In genomic region chr11:114367244-114367957, GRCh38 we compare ENCODE assay signal across 24 cellular contexts. TPM values are rescaled to one million over a fixed set of nuclear protein-coding genes. Genes with fewer than 3 reads are reported as not detected.
A peak's percentile ranks its signal among the peaks of the same experiment; 100 is the strongest.
DNase-seq lines count a peak whose midpoint lies in the region; ATAC-seq and TF ChIP-seq lines count a peak whose summit lies in the region.
"Had no signal": no experiment of that assay in that cellular context is flagged by ENCODE, and none has a peak within 500 bp of the region (broad histone marks: within the 10 kb centered on the region; RNA-seq: fewer than 3 reads in every experiment).

No MANE protein-coding gene starts in this region.

- DNase-seq in AG10803 (ENCODE audit: low read depth) (no peak), PC-9 (no peak), chondrocyte (ENCODE audit: low spot score) (no peak), osteoblast (ENCODE audit: insufficient read length, low spot score, missing footprints) (no peak), dedifferentiated amniotic fluid mesenchymal stem cell (ENCODE audit: extremely low spot score) (no peak), left ventricle myocardium superior (no peak)
- DNase-seq in activated naive CD8-positive, alpha-beta T cell treated with anti-CD3 and anti-CD28 coated beads, Interleukin-2, amount 50 U/mL, for 24 hours, result no peak
- DNase-seq: activated B cell treated with CpG ODN at 0.5 μM for 24 hours; activated T-cell treated with anti-CD3 and anti-CD28 coated beads, Interleukin-2, amount 50 U/mL, for 4 hours; CD8-positive, alpha-beta T cell; Kasumi-1; NCI-H1092 treated with DMSO at 0.1 percent for 48 hours; NCI-H2081; NCI-H510A; nephron progenitor cell; psoas muscle; SHP77; stimulated activated CD4-positive, alpha-beta T cell treated with anti-CD3 and anti-CD28 coated beads, Interleukin-12 subunit alpha, Interleukin-12 subunit beta, amount 100 ng/mL, for 4 hours; stimulated activated CD8-positive, alpha-beta memory T cell treated with anti-CD3 and anti-CD28 coated beads, Interleukin-4, amount 100 ng/mL, for 48 hours had no signal

- H3K9me3 ChIP-seq in PC-9 (ENCODE audit: insufficient read depth, low read depth) (no peaks in the 10 kb centered on the region), osteoblast (ENCODE audit: low read depth, low read length) (no peaks in the 10 kb centered on the region)
- H3K9me3 ChIP-seq: breast epithelium, psoas muscle had no signal

- TF ChIP-seq CTCF in AG10803 (conservative IDR thresholded peaks at IDR 0.05; ENCODE audit: low read length) (no peak), PC-9 (conservative IDR thresholded peaks at IDR 0.05) (no peak), chondrocyte (IDR thresholded peaks at IDR 0.05) (no peak), osteoblast (IDR thresholded peaks at IDR 0.05; ENCODE audit: extremely low read depth, low read depth, low read length) (no peak)

- no peaks in the 10 kb centered on the region for H3K9me2 ChIP-seq in PC-9 (ENCODE audit: insufficient read depth)

- H3K4me1 Mint-ChIP-seq in chondrocyte (ENCODE audit: low read depth), result peaks cover 27% of the 10 kb centered on the region
- H3K4me1 Mint-ChIP-seq in activated naive CD8-positive, alpha-beta T cell treated with anti-CD3 and anti-CD28 coated beads, Interleukin-2, amount 50 U/mL, for 24 hours, result no peaks in the 10 kb centered on the region
- H3K4me1 Mint-ChIP-seq: activated B cell treated with CpG ODN at 0.5 μM for 24 hours; activated naive CD4-positive, alpha-beta T cell treated with anti-CD3 and anti-CD28 coated beads, Interleukin-2, amount 50 U/mL, for 24 hours; nephron progenitor cell had no signal

- H3K4me2 ChIP-seq in PC-9 (peak overlapping the region; percentile 47), osteoblast (ENCODE audit: insufficient read depth, low read length) (peak overlapping the region; percentile 74)

- H3K36me3 ChIP-seq in PC-9 (ENCODE audit: low read depth) (no peaks in the 10 kb centered on the region), osteoblast (ENCODE audit: insufficient read depth, low read length) (no peaks in the 10 kb centered on the region)
- H3K36me3 ChIP-seq: breast epithelium had no signal

- H3K4me1 ChIP-seq in PC-9 (replicated peaks; ENCODE audit: insufficient read depth) (0 out of 2 replicates have a peak, but pooled peaks cover 6% of the 10 kb centered on the region), osteoblast (ENCODE audit: insufficient read depth, low read length) (peaks cover 21% of the 10 kb centered on the region)
- H3K4me1 ChIP-seq: breast epithelium, psoas muscle had no signal

- H3F3A ChIP-seq in PC-9 (ENCODE audit: insufficient read depth, low read depth), result no peaks in the 10 kb centered on the region

- H3K36me3 Mint-ChIP-seq in chondrocyte (ENCODE audit: low read depth), result no peaks in the 10 kb centered on the region
- no peaks in the 10 kb centered on the region for H3K36me3 Mint-ChIP-seq in activated naive CD8-positive, alpha-beta T cell treated with anti-CD3 and anti-CD28 coated beads, Interleukin-2, amount 50 U/mL, for 24 hours (ENCODE audit: low read depth)
- H3K36me3 Mint-ChIP-seq: activated naive CD4-positive, alpha-beta T cell treated with anti-CD3 and anti-CD28 coated beads, Interleukin-2, amount 50 U/mL, for 24 hours; CD8-positive, alpha-beta T cell had no signal

- ATAC-seq in left ventricle myocardium superior, result no peak
- ATAC-seq in activated naive CD8-positive, alpha-beta T cell treated with anti-CD3 and anti-CD28 coated beads, Interleukin-2, amount 50 U/mL, for 24 hours, result no peak
- ATAC-seq in GM21576 (IDR thresholded peaks at IDR 0.05; ENCODE audit: unreplicated experiment), result no peak
- ATAC-seq: activated T-cell treated with anti-CD3 and anti-CD28 coated beads, Interleukin-2, amount 50 U/mL, for 4 hours; CD8-positive, alpha-beta T cell; psoas muscle had no signal

- POLR2A ChIA-PET in PC-9 (lab: Charles Lee; ENCODE audit: unreplicated experiment), result no interaction called here

- no TSS peak for BruUV-seq in PC-9 (replicated peaks; lab: Mats Ljungman, UMichigan)

- H3K9me3 Mint-ChIP-seq in chondrocyte (ENCODE audit: low read depth), result no peaks in the 10 kb centered on the region
- no peaks in the 10 kb centered on the region for H3K9me3 Mint-ChIP-seq in activated naive CD8-positive, alpha-beta T cell treated with anti-CD3 and anti-CD28 coated beads, Interleukin-2, amount 50 U/mL, for 24 hours
- H3K9me3 Mint-ChIP-seq: activated B cell treated with CpG ODN at 0.5 μM for 24 hours; activated naive CD4-positive, alpha-beta T cell treated with anti-CD3 and anti-CD28 coated beads, Interleukin-2, amount 50 U/mL, for 24 hours; activated T-cell treated with anti-CD3 and anti-CD28 coated beads, Interleukin-2, amount 50 U/mL, for 4 hours; CD8-positive, alpha-beta T cell; nephron progenitor cell; T-helper 1 cell treated with Interleukin-12 subunit alpha and Interleukin-12 subunit beta and Interleukin-4 antibody, amounts not matched to agents 30 μg/mL and 1 μg/mL, for 36 hours had no signal

- CTCF ChIA-PET in PC-9 (lab: Charles Lee), result no interaction called here

- H2AFZ ChIP-seq in PC-9, result no peak overlapping the region
- peak overlapping the region; percentile 61 for H2AFZ ChIP-seq in osteoblast (ENCODE audit: low read length)

- H3K4me3 ChIP-seq in AG10803 (ENCODE audit: low read length) (peak overlapping the region; percentile 21), PC-9 (no peak overlapping the region), osteoblast (ENCODE audit: insufficient read depth, low read length) (peak overlapping the region; percentile 5)
- H3K4me3 ChIP-seq: breast epithelium, psoas muscle had no signal

- peak overlapping the region; percentile 95 for H3K27ac Mint-ChIP-seq in chondrocyte (ENCODE audit: unreplicated experiment)
- H3K27ac Mint-ChIP-seq in activated naive CD8-positive, alpha-beta T cell treated with anti-CD3 and anti-CD28 coated beads, Interleukin-2, amount 50 U/mL, for 24 hours, result no peak overlapping the region
- H3K27ac Mint-ChIP-seq: activated B cell treated with CpG ODN at 0.5 μM for 24 hours; activated naive CD4-positive, alpha-beta T cell treated with anti-CD3 and anti-CD28 coated beads, Interleukin-2, amount 50 U/mL, for 24 hours; CD8-positive, alpha-beta T cell; nephron progenitor cell; T-helper 1 cell treated with Interleukin-12 subunit alpha and Interleukin-12 subunit beta and Interleukin-4 antibody, amounts not matched to agents 30 μg/mL and 1 μg/mL, for 36 hours had no signal

- intact Hi-C loops in PC-9 (cut with micrococcal nuclease; ENCODE audit: unreplicated experiment) (loop anchor here (1.0 kb wide), 1 partner anchor 8 kb away; no protein-coding TSS in a partner anchor), left ventricle myocardium superior (cut with micrococcal nuclease) (no loop called here)

- H4K20me1 ChIP-seq in PC-9 (ENCODE audit: insufficient read depth) (no peaks in the 10 kb centered on the region), osteoblast (ENCODE audit: insufficient read depth, low read length) (no peaks in the 10 kb centered on the region)

- no peaks in the 10 kb centered on the region for H3K27me3 ChIP-seq in PC-9 (ENCODE audit: insufficient read depth, low read depth)
- H3K27me3 ChIP-seq in osteoblast (ENCODE audit: insufficient read depth, low read length), result no peaks in the 10 kb centered on the region
- H3K27me3 ChIP-seq: foreskin keratinocyte had no signal

- no peaks in the 10 kb centered on the region for H3K27me3 Mint-ChIP-seq in chondrocyte (ENCODE audit: low read depth)
- peaks cover 8% of the 10 kb centered on the region for H3K27me3 Mint-ChIP-seq in activated naive CD8-positive, alpha-beta T cell treated with anti-CD3 and anti-CD28 coated beads, Interleukin-2, amount 50 U/mL, for 24 hours

- H3K27ac ChIP-seq in PC-9 (no peak overlapping the region), osteoblast (ENCODE audit: low read depth, low read length) (peak overlapping the region; percentile 83)
- H3K27ac ChIP-seq: breast epithelium, foreskin keratinocyte, psoas muscle had no signal

- no peaks in the 10 kb centered on the region for H3K79me2 ChIP-seq in PC-9 (ENCODE audit: low read depth)
- H3K79me2 ChIP-seq in osteoblast (ENCODE audit: insufficient read depth, low read length), result no peaks in the 10 kb centered on the region

- H3K4me3 Mint-ChIP-seq in chondrocyte (ENCODE audit: unreplicated experiment), result peak overlapping the region; percentile 43
- no peak overlapping the region for H3K4me3 Mint-ChIP-seq in activated naive CD8-positive, alpha-beta T cell treated with anti-CD3 and anti-CD28 coated beads, Interleukin-2, amount 50 U/mL, for 24 hours
- H3K4me3 Mint-ChIP-seq: activated B cell treated with CpG ODN at 0.5 μM for 24 hours; activated naive CD4-positive, alpha-beta T cell treated with anti-CD3 and anti-CD28 coated beads, Interleukin-2, amount 50 U/mL, for 24 hours; activated T-cell treated with anti-CD3 and anti-CD28 coated beads, Interleukin-2, amount 50 U/mL, for 4 hours; CD8-positive, alpha-beta T cell; nephron progenitor cell; T-helper 1 cell treated with Interleukin-12 subunit alpha and Interleukin-12 subunit beta and Interleukin-4 antibody, amounts not matched to agents 30 μg/mL and 1 μg/mL, for 36 hours had no signal

RNA-seq across cellular contexts. Expression of gene C11orf71, which starts 32.9 kb away (rescaled TPM):
- total RNA-seq in PC-9 (2021) (3.7 and 4.9 TPM in 2 replicates), chondrocyte (2.2 to 3.7 TPM (median 2.9 TPM) in 3 replicates), osteoblast (3.3 and 4.7 TPM in 2 replicates), left ventricle myocardium superior (9.4 TPM)

RNA-seq across cellular contexts. Expression of gene RBM7, which starts 33.1 kb away (rescaled TPM):
- total RNA-seq in PC-9 (2021), result 18.9 and 34.7 TPM in 2 replicates
- 27.4 to 37.6 TPM (median 37.1 TPM) in 3 replicates for total RNA-seq in chondrocyte
- total RNA-seq in osteoblast, result 37.7 and 38.0 TPM in 2 replicates
- total RNA-seq in left ventricle myocardium superior, result 20.4 TPM
